In genomic region chr4:48813984-48814383, GRCh38 we compare ENCODE assay signal across 8 cellular contexts. TPM values are rescaled to one million over a fixed set of nuclear protein-coding genes. Genes with fewer than 3 reads are reported as not detected.
A peak's percentile ranks its signal among the peaks of the same experiment; 100 is the strongest.
DNase-seq lines count a peak whose midpoint lies in the region; ATAC-seq and TF ChIP-seq lines count a peak whose summit lies in the region.

No MANE protein-coding gene starts in this region.

- H3K36me3 ChIP-seq in uterus = no peaks in the 10 kb centered on the region

- no peak for TF ChIP-seq POLR2A in uterus (IDR thresholded peaks at IDR 0.05)

- H3K4me1 ChIP-seq in uterus = no peaks in the 10 kb centered on the region

- intact Hi-C loops in uterus (cut with DNase I; ENCODE audit: low total_unique reads) (no loop called here), cardiac septum (cut with DNase I) (no loop called here)

- no peaks in the 10 kb centered on the region for H3K9me3 ChIP-seq in uterus

- TF ChIP-seq CTCF in uterus (IDR thresholded peaks at IDR 0.05) = no peak

- DNase-seq in DMS53 treated with DMSO at 0.1 percent for 48 hours (lab: John Stamatoyannopoulos, UW; ENCODE audit: unreplicated experiment) (peak; percentile 85), NCI-H2171 treated with DMSO at 0.1 percent for 48 hours (lab: John Stamatoyannopoulos, UW) (peak; percentile 94), uterus (no peak), HT-29 (ENCODE audit: low spot score) (no peak), cardiac septum (ENCODE audit: low spot score) (no peak)
- DNase-seq in stimulated activated CD4-positive, alpha-beta T cell treated with anti-CD3 and anti-CD28 coated beads, Interleukin-2, amount 100 ng/mL, for 48 hours = no peak

- no peak overlapping the region for H3K4me3 ChIP-seq in uterus

- peak; percentile 57 for ATAC-seq in GM19438 (IDR thresholded peaks at IDR 0.05; ENCODE audit: low read depth, unreplicated experiment)
- peak; percentile 75 for ATAC-seq in HG03095 (IDR thresholded peaks at IDR 0.05; ENCODE audit: unreplicated experiment)

- no peak overlapping the region for H3K27ac ChIP-seq in uterus

- no peaks in the 10 kb centered on the region for H3K27me3 ChIP-seq in uterus

RNA-seq across cellular contexts. Expression of gene OCIAD1, which starts 16.9 kb away (rescaled TPM):
- total RNA-seq in uterus (100 to 1,000 TPM; 127 to 683 (median 166) TPM), cardiac septum (137 TPM)
- total RNA-seq in HT-29 (2014; rRNA removed; shearing (Covaris generic)) = 41.5 and 44.6 TPM in 2 replicates

RNA-seq across cellular contexts. Expression of gene FRYL, which starts 33.9 kb away (rescaled TPM):
- total RNA-seq in uterus (100 to 1,000 TPM in 2 of 4 donors, 10 to 100 TPM in 2; 62.5 to 119 (median 98.8) TPM), cardiac septum (41.0 TPM)
- 36.4 and 40.8 TPM in 2 replicates for total RNA-seq in HT-29 (2014; rRNA removed; shearing (Covaris generic))

Comparison
In these comparisons a context has a peak if more than half of its experiments do, and no peak if none do; other contexts are left out.
1. DNase-seq: peak in DMS53 treated with DMSO at 0.1 percent for 48 hours (single experiment) and NCI-H2171 treated with DMSO at 0.1 percent for 48 hours (single experiment); none in uterus (0 of 2), HT-29 (single experiment), stimulated activated CD4-positive, alpha-beta T cell treated with anti-CD3 and anti-CD28 coated beads, Interleukin-2, amount 100 ng/mL, for 48 hours (0 of 2) and cardiac septum (single experiment).